ENCODE assay signal across 9 cellular contexts in the genomic region with DNA sequence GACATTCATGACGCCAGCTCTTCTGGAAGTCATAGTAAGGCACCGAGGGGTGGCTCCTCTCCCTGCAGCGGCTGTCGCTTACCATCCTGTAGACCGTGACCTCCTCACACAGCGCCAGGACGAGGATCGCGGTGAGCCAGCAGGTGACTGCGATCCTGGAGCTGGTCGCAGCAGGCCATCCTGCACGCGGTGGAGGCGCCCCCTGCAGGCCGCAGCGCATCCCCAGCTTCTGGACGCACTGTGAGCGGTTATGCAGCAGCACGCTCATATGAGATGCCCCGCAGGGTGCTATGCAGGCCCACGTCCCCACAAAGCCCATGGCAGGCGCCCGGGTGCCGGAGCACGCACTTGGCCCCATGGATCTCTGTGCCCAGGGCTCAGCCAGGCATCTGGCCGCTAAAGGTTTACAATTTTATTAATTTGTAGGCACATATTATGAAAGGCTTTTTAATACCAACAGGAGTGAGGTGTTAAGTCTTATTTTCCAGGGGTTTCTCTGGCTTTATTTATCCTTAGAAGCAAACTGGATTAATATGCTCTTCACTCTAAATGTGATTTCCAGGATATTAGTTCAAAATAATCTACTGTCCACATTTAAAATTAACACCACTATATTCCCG. TPM values are rescaled to one million over a fixed set of nuclear protein-coding genes. Genes with fewer than 3 reads are reported as not detected.
DNase-seq lines count a peak whose midpoint lies in the region; ATAC-seq and TF ChIP-seq lines count a peak whose summit lies in the region.
"Had no signal": no experiment of that assay in that cellular context is flagged by ENCODE, and none has a peak within 500 bp of the region (broad histone marks: within the 10 kb centered on the region; RNA-seq: fewer than 3 reads in every experiment).

No MANE protein-coding gene starts in this region.

- intact Hi-C loops in lower lobe of right lung (cut with DNase I) = no loop called here
- intact Hi-C loops in transverse colon (cut with DNase I; ENCODE audit: low total_unique reads) = no loop called here

- TF ChIP-seq CTCF in cardiac fibroblast (IDR thresholded peaks at IDR 0.05; ENCODE audit: low read depth, low read length) (peak; percentile 50), lower lobe of right lung (IDR thresholded peaks at IDR 0.05) (peak; percentile 66), transverse colon (IDR thresholded peaks at IDR 0.05) (peak in 2 of 5 experiments; percentile 28)

- 66 to 86% methylated on average over 2 to 26 of the region's 27 CpGs for WGBS in transverse colon (ENCODE audit: low coverage in 1 of 2), 2 donors

- DNase-seq in G401 (ENCODE audit: low spot score) = peak; percentile 19
- peak; percentile 12 for DNase-seq in T-helper 2 cell treated with Interferon-gamma antibody and Interleukin-4, amounts not matched to agents 5 μg/mL and 100 μg/mL, for 36 hours (ENCODE audit: low spot score)
- DNase-seq in cardiac fibroblast (ENCODE audit: low read depth in 2 of 2) = peak in 1 of 2 donors; percentile 43
- peak; percentile 84 for DNase-seq in lower lobe of right lung
- peak; percentile 19 for DNase-seq in transverse colon
- no peak for DNase-seq in GM19238 (ENCODE audit: insufficient read length, low spot score)

- H3K9me3 ChIP-seq in lower lobe of right lung = no peaks in the 10 kb centered on the region
- no peaks in the 10 kb centered on the region for H3K9me3 ChIP-seq in transverse colon
- H3K9me3 ChIP-seq: thoracic aorta had no signal

- H3K4me3 ChIP-seq in cardiac fibroblast (replicated peaks in 1 of 2; ENCODE audit: low read depth in 2 of 2, low read length in 2 of 2) (no peak overlapping the region), lower lobe of right lung (no peak overlapping the region), transverse colon (no peak overlapping the region)
- H3K4me3 ChIP-seq: thoracic aorta had no signal

- ATAC-seq in lower lobe of right lung = peak; percentile 96 to 97
- no peak for ATAC-seq in HG03460 (IDR thresholded peaks at IDR 0.05; ENCODE audit: unreplicated experiment)
- ATAC-seq in GM19463 (IDR thresholded peaks at IDR 0.05; ENCODE audit: unreplicated experiment) = no peak

- no peaks in the 10 kb centered on the region for H3K9me3 Mint-ChIP-seq in T-helper 2 cell treated with Interferon-gamma antibody and Interleukin-4, amounts not matched to agents 5 μg/mL and 100 μg/mL, for 36 hours

- H3K4me1 ChIP-seq in lower lobe of right lung (no peaks in the 10 kb centered on the region), transverse colon (no peaks in the 10 kb centered on the region)

- no peaks in the 10 kb centered on the region for H3K27me3 ChIP-seq in lower lobe of right lung (ENCODE audit: low read depth)
- no peaks in the 10 kb centered on the region for H3K27me3 ChIP-seq in transverse colon

- no peak overlapping the region for H3K27ac Mint-ChIP-seq in T-helper 2 cell treated with Interferon-gamma antibody and Interleukin-4, amounts not matched to agents 5 μg/mL and 100 μg/mL, for 36 hours

- no peaks in the 10 kb centered on the region for H3K27me3 Mint-ChIP-seq in T-helper 2 cell treated with Interferon-gamma antibody and Interleukin-4, amounts not matched to agents 5 μg/mL and 100 μg/mL, for 36 hours (ENCODE audit: low read depth)

- H3K36me3 ChIP-seq in lower lobe of right lung (peaks cover 6% of the 10 kb centered on the region), transverse colon (peaks cover 0 to 8% (median 0%) of the 10 kb centered on the region in 4 donors)

- peaks cover 26% of the 10 kb centered on the region for H3K36me3 Mint-ChIP-seq in T-helper 2 cell treated with Interferon-gamma antibody and Interleukin-4, amounts not matched to agents 5 μg/mL and 100 μg/mL, for 36 hours (ENCODE audit: low read depth)

- peaks cover 4% of the 10 kb centered on the region for H3K4me1 Mint-ChIP-seq in T-helper 2 cell treated with Interferon-gamma antibody and Interleukin-4, amounts not matched to agents 5 μg/mL and 100 μg/mL, for 36 hours (ENCODE audit: low read depth)

- no peak overlapping the region for H3K27ac ChIP-seq in lower lobe of right lung
- H3K27ac ChIP-seq in transverse colon = no peak overlapping the region
- H3K27ac ChIP-seq: thoracic aorta had no signal

- in situ Hi-C loops in G401 (cut with HindIII; ENCODE audit: low sequenced_read_pairs) = no loop called here
- in situ Hi-C loops in transverse colon (cut with MboI; ENCODE audit: low pct_ligation_motif_present in 1 of 4, low pct_unique_long_range_greater_than_20kb in 1 of 4, low sequenced_read_pairs in 3 of 4) = no loop called here

- no peak for TF ChIP-seq POLR2A in transverse colon (IDR thresholded peaks at IDR 0.05)

- no peak for TF ChIP-seq EP300 in transverse colon (IDR thresholded peaks at IDR 0.05; ENCODE audit: low read depth)

- H3K4me3 Mint-ChIP-seq in T-helper 2 cell treated with Interferon-gamma antibody and Interleukin-4, amounts not matched to agents 5 μg/mL and 100 μg/mL, for 36 hours = no peak overlapping the region

RNA-seq across cellular contexts. Expression of gene PSPC1, which starts 35.6 kb away (rescaled TPM):
- total RNA-seq in G401 (2014; rRNA removed; shearing (Covaris generic)) = 78.0 and 111 TPM in 2 replicates
- total RNA-seq in lower lobe of right lung (40.5 TPM), transverse colon (100 to 1,000 TPM in 1 of 4 donors, 10 to 100 TPM in 3; 60.2 to 304 (median 83.6) TPM)

RNA-seq across cellular contexts. Expression of gene ZMYM5, which starts 45.1 kb away (rescaled TPM):
- 13.2 and 15.5 TPM in 2 replicates for total RNA-seq in G401 (2014; rRNA removed; shearing (Covaris generic))
- total RNA-seq in lower lobe of right lung (10.9 TPM), transverse colon (100 to 1,000 TPM in 1 of 4 donors, 10 to 100 TPM in 2, 1 to 10 TPM in 1; 4.9 to 259 (median 14.3) TPM)

Comparison
In these comparisons a context has a peak if more than half of its experiments do, and no peak if none do; other contexts are left out.
1. ATAC-seq: peak in lower lobe of right lung (2 of 2); none in HG03460 (single experiment) and GM19463 (single experiment).